22 cellular contexts compared by ENCODE assay signal in the genomic region with DNA sequence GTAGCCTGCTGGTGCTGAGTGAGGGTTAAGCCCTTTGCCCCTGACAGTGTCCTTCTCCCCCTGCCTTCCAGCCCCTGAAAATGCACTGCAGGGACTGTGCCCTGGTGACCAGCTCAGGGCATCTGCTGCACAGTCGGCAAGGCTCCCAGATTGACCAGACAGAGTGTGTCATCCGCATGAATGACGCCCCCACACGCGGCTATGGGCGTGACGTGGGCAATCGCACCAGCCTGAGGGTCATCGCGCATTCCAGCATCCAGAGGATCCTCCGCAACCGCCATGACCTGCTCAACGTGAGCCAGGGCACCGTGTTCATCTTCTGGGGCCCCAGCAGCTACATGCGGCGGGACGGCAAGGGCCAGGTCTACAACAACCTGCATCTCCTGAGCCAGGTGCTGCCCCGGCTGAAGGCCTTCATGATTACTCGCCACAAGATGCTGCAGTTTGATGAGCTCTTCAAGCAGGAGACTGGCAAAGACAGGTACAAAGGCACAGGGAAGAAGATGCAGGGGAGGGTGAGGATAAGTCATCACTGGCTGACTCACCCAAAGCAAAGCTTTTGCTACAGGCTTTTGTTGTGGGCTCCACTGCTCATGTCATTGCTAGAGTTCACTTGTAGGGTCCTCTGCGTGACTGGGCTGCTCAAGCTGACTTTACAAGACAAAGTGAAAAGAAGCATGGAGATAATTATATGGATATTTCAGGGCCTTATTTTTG.
A peak's percentile ranks its signal among the peaks of the same experiment; 100 is the strongest.
DNase-seq lines count a peak whose midpoint lies in the region; ATAC-seq, FAIRE-seq and TF ChIP-seq lines count a peak whose summit lies in the region.
"Had no signal": no experiment of that assay in that cellular context is flagged by ENCODE, and none has a peak within 500 bp of the region (broad histone marks: within the 10 kb centered on the region; RNA-seq: fewer than 3 reads in every experiment).

No MANE protein-coding gene starts in this region.

- no peaks in the 10 kb centered on the region for H3K9me3 ChIP-seq in lower lobe of right lung
- H3K9me3 ChIP-seq: spleen, stomach, vagina had no signal

- H3K27me3 ChIP-seq in bronchial epithelial cell (ENCODE audit: control insufficient read depth, insufficient read depth, low read length) (no peaks in the 10 kb centered on the region), lower lobe of right lung (ENCODE audit: low read depth) (no peaks in the 10 kb centered on the region)
- H3K27me3 ChIP-seq: spleen, stomach, vagina had no signal

- H3K4me1 ChIP-seq in lower lobe of right lung = no peaks in the 10 kb centered on the region
- H3K4me1 ChIP-seq: spleen had no signal

- H3K4me1 Mint-ChIP-seq in activated T-cell treated with anti-CD3 and anti-CD28 coated beads, Interleukin-2, amount 50 U/mL, for 72 hours (ENCODE audit: low read depth) = peaks cover 23% of the 10 kb centered on the region
- H3K4me1 Mint-ChIP-seq in Calu3 (ENCODE audit: low read depth, unreplicated experiment) = peaks cover 16% of the 10 kb centered on the region
- H3K4me1 Mint-ChIP-seq: memory B cell had no signal

- intact Hi-C loops in lower lobe of right lung (cut with DNase I) (no loop called here), Calu3 (cut with micrococcal nuclease; ENCODE audit: unreplicated experiment) (no loop called here)

- TF ChIP-seq CTCF in bronchial epithelial cell (IDR thresholded peaks at IDR 0.05; ENCODE audit: insufficient read depth, low read length, severe bottlenecking) = no peak
- no peak for TF ChIP-seq CTCF in lower lobe of right lung (IDR thresholded peaks at IDR 0.05)
- TF ChIP-seq CTCF in Calu3 (IDR thresholded peaks at IDR 0.05; ENCODE audit: unreplicated experiment) = no peak

- no peaks in the 10 kb centered on the region for H3K36me3 Mint-ChIP-seq in activated T-cell treated with anti-CD3 and anti-CD28 coated beads, Interleukin-2, amount 50 U/mL, for 72 hours (ENCODE audit: insufficient read depth in 2 of 2)
- no peaks in the 10 kb centered on the region for H3K36me3 Mint-ChIP-seq in Calu3 (ENCODE audit: insufficient read depth, unreplicated experiment)
- H3K36me3 Mint-ChIP-seq: CD4-positive, CD25-positive, alpha-beta regulatory T cell; memory B cell; natural killer cell; T-cell had no signal

- H3K4me3 Mint-ChIP-seq in activated T-cell treated with anti-CD3 and anti-CD28 coated beads, Interleukin-2, amount 50 U/mL, for 72 hours = no peak overlapping the region
- H3K4me3 Mint-ChIP-seq in Calu3 (ENCODE audit: low read depth, unreplicated experiment) = no peak overlapping the region
- H3K4me3 Mint-ChIP-seq: CD4-positive, CD25-positive, alpha-beta regulatory T cell; dendritic cell treated with granulocyte-macrophage colony-stimulating factor and Interleukin-4, amounts not matched to agents 40 ng/mL and 50 ng/mL, for 4 days; HFFc6; memory B cell; natural killer cell; T-cell had no signal

- BruUV-seq in Calu3 (replicated peaks; lab: Mats Ljungman, UMichigan) = no TSS peak

- CTCF ChIA-PET in Calu3 (lab: Charles Lee) = interaction anchor here (0.6 kb wide), 1 partner anchor 29 kb away, joined by 3 read pairs; no protein-coding TSS in a partner anchor

- no peak overlapping the region for H3K27ac ChIP-seq in lower lobe of right lung
- H3K27ac ChIP-seq: spleen, stomach, vagina, WERI-Rb-1 had no signal

- H3K36me3 ChIP-seq in bronchial epithelial cell (ENCODE audit: control insufficient read depth, insufficient read depth, low read length) (no peaks in the 10 kb centered on the region), lower lobe of right lung (no peaks in the 10 kb centered on the region)
- H3K36me3 ChIP-seq: spleen, stomach, vagina had no signal

- H3K4me3 ChIP-seq in bronchial epithelial cell (ENCODE audit: low read depth, low read length) (no peak overlapping the region), skeletal muscle cell (ENCODE audit: low read depth, low read length) (no peak overlapping the region), lower lobe of right lung (no peak overlapping the region)
- H3K4me3 ChIP-seq: spleen, stomach, vagina had no signal

- no peaks in the 10 kb centered on the region for H3K9me3 Mint-ChIP-seq in activated T-cell treated with anti-CD3 and anti-CD28 coated beads, Interleukin-2, amount 50 U/mL, for 72 hours
- H3K9me3 Mint-ChIP-seq in Calu3 (ENCODE audit: low read depth, unreplicated experiment) = no peaks in the 10 kb centered on the region
- H3K9me3 Mint-ChIP-seq: CD4-positive, CD25-positive, alpha-beta regulatory T cell; dendritic cell treated with granulocyte-macrophage colony-stimulating factor and Interleukin-4, amounts not matched to agents 40 ng/mL and 50 ng/mL, for 4 days; HFFc6; memory B cell; natural killer cell; T-cell had no signal

- H3K27me3 Mint-ChIP-seq in activated T-cell treated with anti-CD3 and anti-CD28 coated beads, Interleukin-2, amount 50 U/mL, for 72 hours (ENCODE audit: low read depth) = no peaks in the 10 kb centered on the region
- no peaks in the 10 kb centered on the region for H3K27me3 Mint-ChIP-seq in Calu3 (ENCODE audit: unreplicated experiment)
- H3K27me3 Mint-ChIP-seq: dendritic cell treated with granulocyte-macrophage colony-stimulating factor and Interleukin-4, amounts not matched to agents 40 ng/mL and 50 ng/mL, for 4 days had no signal

- peak; percentile 20 to 40 for DNase-seq in activated T-cell treated with anti-CD3 and anti-CD28 coated beads, Interleukin-2, amount 50 U/mL, for 72 hours
- DNase-seq in activated T-cell treated with anti-CD3 and anti-CD28 coated beads, Interleukin-2, amount 50 U/mL, for 1 hour = no peak
- DNase-seq in NCI-H226 = peak; percentile 56
- peak; percentile 64 for DNase-seq in bronchial epithelial cell (ENCODE audit: low read depth)
- DNase-seq in skeletal muscle cell (ENCODE audit: low read depth) = peak; percentile 17
- no peak for DNase-seq in lower lobe of right lung
- DNase-seq in Calu3 = no peak
- DNase-seq: ACHN; CD4-positive, CD25-positive, alpha-beta regulatory T cell; erythroblast; HFFc6; natural killer cell; RPMI8226; spleen; stomach; T-cell; WERI-Rb-1 had no signal

- ATAC-seq in activated T-cell treated with anti-CD3 and anti-CD28 coated beads, Interleukin-2, amount 50 U/mL, for 72 hours (replicated peaks in 1 of 2) = peak; percentile 93 to 96
- ATAC-seq in HG03439 (IDR thresholded peaks at IDR 0.05; ENCODE audit: unreplicated experiment) = no peak
- ATAC-seq in lower lobe of right lung = no peak
- ATAC-seq: natural killer cell, T-cell had no signal

- H3K27ac Mint-ChIP-seq in activated T-cell treated with anti-CD3 and anti-CD28 coated beads, Interleukin-2, amount 50 U/mL, for 72 hours = peak overlapping the region; percentile 36
- H3K27ac Mint-ChIP-seq in Calu3 (ENCODE audit: unreplicated experiment) = no peak overlapping the region
- H3K27ac Mint-ChIP-seq: CD4-positive, CD25-positive, alpha-beta regulatory T cell; dendritic cell treated with granulocyte-macrophage colony-stimulating factor and Interleukin-4, amounts not matched to agents 40 ng/mL and 50 ng/mL, for 4 days; HFFc6; memory B cell; natural killer cell; T-cell had no signal

- FAIRE-seq in bronchial epithelial cell (lab: Jason Lieb, UNC) = no peak
- FAIRE-seq: islet of Langerhans had no signal

Comparison
In these comparisons a context has a peak if more than half of its experiments do, and no peak if none do; other contexts are left out.
1. DNase-seq: peak in activated T-cell treated with anti-CD3 and anti-CD28 coated beads, Interleukin-2, amount 50 U/mL, for 72 hours (2 of 2), NCI-H226 (single experiment), bronchial epithelial cell (single experiment) and skeletal muscle cell (single experiment); none in activated T-cell treated with anti-CD3 and anti-CD28 coated beads, Interleukin-2, amount 50 U/mL, for 1 hour (single experiment), lower lobe of right lung (single experiment) and Calu3 (single experiment).
2. ATAC-seq: peak in activated T-cell treated with anti-CD3 and anti-CD28 coated beads, Interleukin-2, amount 50 U/mL, for 72 hours (2 of 2); none in HG03439 (single experiment) and lower lobe of right lung (0 of 2).